In genomic region chr18:45322343-45322742, GRCh38 we compare ENCODE assay signal across 34 cellular contexts.
"Had no signal": no experiment of that assay in that cellular context is flagged by ENCODE, and none has a peak within 500 bp of the region (broad histone marks: within the 10 kb centered on the region; RNA-seq: fewer than 3 reads in every experiment).

No MANE protein-coding gene starts in this region.

- H3K9me3 ChIP-seq: ascending aorta had no signal

- ATAC-seq: activated CD8-positive, alpha-beta memory T cell treated with anti-CD3 and anti-CD28 coated beads, Interleukin-2, amount 10 ng/mL, durations not matched to agents 7 days and 5 days; activated CD8-positive, alpha-beta T cell treated with anti-CD3 and anti-CD28 coated beads, Interleukin-2, amount 10 ng/mL, durations not matched to agents 7 days and 5 days; activated naive CD8-positive, alpha-beta T cell treated with anti-CD3 and anti-CD28 coated beads, Interleukin-2, amount 50 U/mL, for 24 hours had no signal

- H3K36me3 Mint-ChIP-seq: activated CD8-positive, alpha-beta memory T cell treated with anti-CD3 and anti-CD28 coated beads, Interleukin-2, amount 10 ng/mL, durations not matched to agents 7 days and 5 days; activated naive CD4-positive, alpha-beta T cell treated with anti-CD3 and anti-CD28 coated beads, Interleukin-2, amount 10 ng/mL, durations not matched to agents 7 days and 5 days; activated naive CD4-positive, alpha-beta T cell treated with anti-CD3 and anti-CD28 coated beads, Interleukin-2, amount 50 U/mL, for 24 hours; activated naive CD8-positive, alpha-beta T cell; activated naive CD8-positive, alpha-beta T cell treated with anti-CD3 and anti-CD28 coated beads, Interleukin-2, amount 10 ng/mL, durations not matched to agents 7 days and 5 days; brain had no signal

- DNase-seq: activated B cell treated with CpG ODN at 0.5 μM for 24 hours; activated CD4-positive, alpha-beta memory T cell treated with anti-CD3 and anti-CD28 coated beads, Interleukin-2, amount 10 ng/mL, durations not matched to agents 7 days and 5 days; activated CD4-positive, alpha-beta T cell treated with anti-CD3 and anti-CD28 coated beads for 48 hours; activated CD4-positive, alpha-beta T cell treated with anti-CD3 and anti-CD28 coated beads, Interleukin-2, amount 10 ng/mL, durations not matched to agents 7 days and 5 days; activated CD4-positive, alpha-beta T cell treated with anti-CD3 and anti-CD28 coated beads, Interleukin-2, amount 50 U/mL, for 48 hours; activated CD4-positive, CD25-positive, alpha-beta regulatory T cell treated with anti-CD3 and anti-CD28 coated beads, Interleukin-2, amount 50 U/mL, for 72 hours; activated CD8-positive, alpha-beta memory T cell treated with anti-CD3 and anti-CD28 coated beads for 24 hours; activated CD8-positive, alpha-beta memory T cell treated with anti-CD3 and anti-CD28 coated beads, Interleukin-2, amount 10 ng/mL, durations not matched to agents 7 days and 5 days; activated CD8-positive, alpha-beta memory T cell treated with anti-CD3 and anti-CD28 coated beads, Interleukin-2, amount 50 U/mL, for 48 hours; activated CD8-positive, alpha-beta T cell treated with anti-CD3 and anti-CD28 coated beads, Interleukin-2, amount 10 ng/mL, durations not matched to agents 7 days and 5 days; activated effector memory CD4-positive, alpha-beta T cell treated with Interleukin-2 at 50 U/mL for 16 hours; activated gamma-delta T cell; activated naive CD4-positive, alpha-beta T cell treated with anti-CD3 and anti-CD28 coated beads, Interleukin-2, amount 10 ng/mL, durations not matched to agents 7 days and 5 days; activated naive CD4-positive, alpha-beta T cell treated with Interleukin-2 at 50 U/mL for 16 hours; activated naive CD8-positive, alpha-beta T cell treated with anti-CD3 and anti-CD28 coated beads, Interleukin-2, amount 10 ng/mL, durations not matched to agents 7 days and 5 days; activated naive CD8-positive, alpha-beta T cell treated with anti-CD3 and anti-CD28 coated beads, Interleukin-2, amount 50 U/mL, for 24 hours; activated T-cell treated with anti-CD3 and anti-CD28 coated beads, Interleukin-2, amount 50 U/mL, for 24 hours; activated T-cell treated with anti-CD3 and anti-CD28 coated beads, Interleukin-2, amount 50 U/mL, for 48 hours; SW 1271; T-helper 1 cell; T-helper 2 cell; T-helper 9 cell had no signal

- H3K27me3 ChIP-seq: ascending aorta, cardiac muscle cell had no signal

- H3K4me3 Mint-ChIP-seq: activated B cell treated with CpG ODN at 0.5 μM for 24 hours; activated CD4-positive, alpha-beta memory T cell treated with anti-CD3 and anti-CD28 coated beads, Interleukin-2, amount 10 ng/mL, durations not matched to agents 7 days and 5 days; activated CD4-positive, alpha-beta T cell treated with anti-CD3 and anti-CD28 coated beads, Interleukin-2, amount 10 ng/mL, durations not matched to agents 7 days and 5 days; activated CD8-positive, alpha-beta memory T cell treated with anti-CD3 and anti-CD28 coated beads, Interleukin-2, amount 10 ng/mL, durations not matched to agents 7 days and 5 days; activated CD8-positive, alpha-beta T cell treated with anti-CD3 and anti-CD28 coated beads, Interleukin-2, amount 10 ng/mL, durations not matched to agents 7 days and 5 days; activated naive CD4-positive, alpha-beta T cell treated with anti-CD3 and anti-CD28 coated beads, Interleukin-2, amount 10 ng/mL, durations not matched to agents 7 days and 5 days; activated naive CD4-positive, alpha-beta T cell treated with anti-CD3 and anti-CD28 coated beads, Interleukin-2, amount 50 U/mL, for 24 hours; activated naive CD8-positive, alpha-beta T cell; activated naive CD8-positive, alpha-beta T cell treated with anti-CD3 and anti-CD28 coated beads, Interleukin-2, amount 10 ng/mL, durations not matched to agents 7 days and 5 days; activated naive CD8-positive, alpha-beta T cell treated with anti-CD3 and anti-CD28 coated beads, Interleukin-2, amount 50 U/mL, for 24 hours; activated T-cell treated with anti-CD3 and anti-CD28 coated beads, Interleukin-2, amount 50 U/mL, for 24 hours; central memory CD8-positive, alpha-beta T cell; T-helper 1 cell treated with Interleukin-12 subunit alpha and Interleukin-12 subunit beta and Interleukin-4 antibody, amounts not matched to agents 30 μg/mL and 1 μg/mL, for 36 hours; T-helper 2 cell treated with Interferon-gamma antibody and Interleukin-4, amounts not matched to agents 5 μg/mL and 100 μg/mL, for 36 hours had no signal

- H3K27ac ChIP-seq: ascending aorta, VCaP had no signal

- H3K4me3 ChIP-seq: ascending aorta, cardiac muscle cell had no signal

- H3K4me1 Mint-ChIP-seq: activated B cell treated with CpG ODN at 0.5 μM for 24 hours; activated CD4-positive, alpha-beta memory T cell treated with anti-CD3 and anti-CD28 coated beads, Interleukin-2, amount 10 ng/mL, durations not matched to agents 7 days and 5 days; activated CD4-positive, alpha-beta T cell treated with anti-CD3 and anti-CD28 coated beads, Interleukin-2, amount 10 ng/mL, durations not matched to agents 7 days and 5 days; activated CD8-positive, alpha-beta memory T cell treated with anti-CD3 and anti-CD28 coated beads, Interleukin-2, amount 10 ng/mL, durations not matched to agents 7 days and 5 days; activated naive CD4-positive, alpha-beta T cell treated with anti-CD3 and anti-CD28 coated beads, Interleukin-2, amount 10 ng/mL, durations not matched to agents 7 days and 5 days; activated naive CD4-positive, alpha-beta T cell treated with anti-CD3 and anti-CD28 coated beads, Interleukin-2, amount 50 U/mL, for 24 hours; activated naive CD8-positive, alpha-beta T cell treated with anti-CD3 and anti-CD28 coated beads, Interleukin-2, amount 10 ng/mL, durations not matched to agents 7 days and 5 days; activated naive CD8-positive, alpha-beta T cell treated with anti-CD3 and anti-CD28 coated beads, Interleukin-2, amount 50 U/mL, for 24 hours; central memory CD8-positive, alpha-beta T cell had no signal

- H3K27me3 Mint-ChIP-seq: activated CD4-positive, alpha-beta memory T cell treated with anti-CD3 and anti-CD28 coated beads, Interleukin-2, amount 10 ng/mL, durations not matched to agents 7 days and 5 days; activated CD4-positive, alpha-beta T cell treated with anti-CD3 and anti-CD28 coated beads, Interleukin-2, amount 10 ng/mL, durations not matched to agents 7 days and 5 days; activated naive CD4-positive, alpha-beta T cell treated with anti-CD3 and anti-CD28 coated beads, Interleukin-2, amount 10 ng/mL, durations not matched to agents 7 days and 5 days had no signal

- FAIRE-seq: bronchial epithelial cell, TTC549 had no signal

- H3K27ac Mint-ChIP-seq: activated B cell treated with CpG ODN at 0.5 μM for 24 hours; activated CD4-positive, alpha-beta memory T cell treated with anti-CD3 and anti-CD28 coated beads, Interleukin-2, amount 10 ng/mL, durations not matched to agents 7 days and 5 days; activated CD4-positive, alpha-beta T cell treated with anti-CD3 and anti-CD28 coated beads, Interleukin-2, amount 10 ng/mL, durations not matched to agents 7 days and 5 days; activated CD8-positive, alpha-beta memory T cell treated with anti-CD3 and anti-CD28 coated beads, Interleukin-2, amount 10 ng/mL, durations not matched to agents 7 days and 5 days; activated CD8-positive, alpha-beta T cell treated with anti-CD3 and anti-CD28 coated beads, Interleukin-2, amount 10 ng/mL, durations not matched to agents 7 days and 5 days; activated naive CD4-positive, alpha-beta T cell treated with anti-CD3 and anti-CD28 coated beads, Interleukin-2, amount 10 ng/mL, durations not matched to agents 7 days and 5 days; activated naive CD4-positive, alpha-beta T cell treated with anti-CD3 and anti-CD28 coated beads, Interleukin-2, amount 50 U/mL, for 24 hours; activated naive CD8-positive, alpha-beta T cell; activated naive CD8-positive, alpha-beta T cell treated with anti-CD3 and anti-CD28 coated beads, Interleukin-2, amount 10 ng/mL, durations not matched to agents 7 days and 5 days; activated naive CD8-positive, alpha-beta T cell treated with anti-CD3 and anti-CD28 coated beads, Interleukin-2, amount 50 U/mL, for 24 hours; activated T-cell treated with anti-CD3 and anti-CD28 coated beads, Interleukin-2, amount 50 U/mL, for 24 hours; activated T-helper 2 cell treated with anti-CD3 and anti-CD28 coated beads, Interferon-gamma antibody, Interleukin-2, Interleukin-4, amounts not matched to agents 10 μg/mL and 5 μg/mL and 100 μg/mL, durations not matched to agents 14 hours and 24 hours and 36 hours; T-helper 1 cell treated with Interleukin-12 subunit alpha and Interleukin-12 subunit beta and Interleukin-4 antibody, amounts not matched to agents 30 μg/mL and 1 μg/mL, for 36 hours; T-helper 2 cell treated with Interferon-gamma antibody and Interleukin-4, amounts not matched to agents 5 μg/mL and 100 μg/mL, for 36 hours had no signal

- H3K9me3 Mint-ChIP-seq: activated B cell treated with CpG ODN at 0.5 μM for 24 hours; activated CD4-positive, alpha-beta memory T cell treated with anti-CD3 and anti-CD28 coated beads, Interleukin-2, amount 10 ng/mL, durations not matched to agents 7 days and 5 days; activated CD4-positive, alpha-beta T cell treated with anti-CD3 and anti-CD28 coated beads, Interleukin-2, amount 10 ng/mL, durations not matched to agents 7 days and 5 days; activated naive CD4-positive, alpha-beta T cell treated with anti-CD3 and anti-CD28 coated beads, Interleukin-2, amount 10 ng/mL, durations not matched to agents 7 days and 5 days; activated naive CD4-positive, alpha-beta T cell treated with anti-CD3 and anti-CD28 coated beads, Interleukin-2, amount 50 U/mL, for 24 hours; activated naive CD8-positive, alpha-beta T cell treated with anti-CD3 and anti-CD28 coated beads, Interleukin-2, amount 10 ng/mL, durations not matched to agents 7 days and 5 days; activated naive CD8-positive, alpha-beta T cell treated with anti-CD3 and anti-CD28 coated beads, Interleukin-2, amount 50 U/mL, for 24 hours; activated T-cell treated with anti-CD3 and anti-CD28 coated beads, Interleukin-2, amount 50 U/mL, for 24 hours; activated T-helper 2 cell treated with anti-CD3 and anti-CD28 coated beads, Interferon-gamma antibody, Interleukin-2, Interleukin-4, amounts not matched to agents 10 μg/mL and 5 μg/mL and 100 μg/mL, durations not matched to agents 14 hours and 24 hours and 36 hours; central memory CD8-positive, alpha-beta T cell; T-helper 1 cell treated with Interleukin-12 subunit alpha and Interleukin-12 subunit beta and Interleukin-4 antibody, amounts not matched to agents 30 μg/mL and 1 μg/mL, for 36 hours; T-helper 2 cell treated with Interferon-gamma antibody and Interleukin-4, amounts not matched to agents 5 μg/mL and 100 μg/mL, for 36 hours had no signal

- H3K36me3 ChIP-seq: ascending aorta, cardiac muscle cell had no signal
